In the genomic region with DNA sequence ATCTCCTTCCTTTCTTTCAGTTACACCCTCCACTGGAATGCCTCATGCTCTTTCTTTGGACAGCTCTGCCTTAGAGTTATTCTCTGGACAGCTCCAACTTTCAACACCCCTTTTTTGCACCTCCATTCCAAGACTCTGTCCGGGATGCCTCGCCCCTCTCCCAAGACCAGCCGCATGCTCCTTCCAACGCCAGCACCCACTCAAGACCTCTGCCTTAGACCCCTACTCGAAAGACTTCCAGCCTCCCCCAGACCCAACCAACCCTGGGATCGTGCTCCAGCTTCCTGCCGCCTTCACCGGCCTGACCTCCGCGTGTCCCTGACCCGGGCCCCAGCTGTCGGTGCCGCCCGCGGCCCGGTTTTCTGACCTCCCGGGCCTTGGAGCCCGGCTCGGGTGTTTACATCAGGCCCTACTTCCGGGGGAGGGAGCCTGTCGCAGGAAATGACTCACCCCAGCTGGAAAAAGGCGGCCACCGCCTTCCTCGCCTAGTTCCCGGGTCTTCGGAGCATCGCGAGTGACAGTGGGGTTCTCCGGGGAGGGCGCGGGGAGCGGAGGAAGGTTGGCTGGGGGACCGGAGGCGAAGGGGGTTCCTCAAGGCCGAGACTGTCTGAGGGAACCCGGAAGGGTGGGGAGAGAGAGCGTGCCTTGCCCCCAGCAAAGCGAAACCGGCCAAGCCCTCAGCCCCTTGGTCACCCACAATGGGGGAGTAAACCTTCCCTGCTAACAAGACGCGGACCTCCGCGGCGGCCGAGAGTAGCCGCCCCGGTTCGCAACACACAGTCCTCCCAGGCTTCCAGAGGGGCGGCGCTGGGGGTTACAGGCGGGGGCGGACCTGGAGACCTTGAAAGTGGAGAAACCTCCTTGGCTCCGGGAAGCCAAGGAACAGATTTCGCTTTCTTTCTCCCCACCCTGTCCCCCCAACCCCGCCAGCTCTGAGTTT, we compare ENCODE assay signal across 8 cellular contexts. TPM values are rescaled to one million over a fixed set of nuclear protein-coding genes. Genes with fewer than 3 reads are reported as not detected.
DNase-seq lines count a peak whose midpoint lies in the region; ATAC-seq and TF ChIP-seq lines count a peak whose summit lies in the region.

A gene (minus strand): TSS at position 399 of the 940 bp plus-strand sequence. CDS start 1,792 bp downstream, outside the sequence.

- H3K4me3 ChIP-seq in BLaER1 treated with 17β-estradiol and CSF1 and Interleukin-3, amounts not matched to agents 10 nM and 100 nM, result peak within 1 kb of the TSS; percentile 57 to 74 (median 66)
- peak within 1 kb of the TSS; percentile 68 for H3K4me3 ChIP-seq in HUES64 (ENCODE audit: low read length)
- peak within 1 kb of the TSS; percentile 63 for H3K4me3 ChIP-seq in neural cell (ENCODE audit: low read length)

- no peak for TF ChIP-seq CTCF in neural cell (IDR thresholded peaks at IDR 0.05; ENCODE audit: poor library complexity, severe bottlenecking)

- peaks cover 0 to 8% (median 5%) of the 10 kb centered on the region in 10 experiments; a peak in 8 of 20 replicates for H3K4me1 ChIP-seq in BLaER1 treated with 17β-estradiol and CSF1 and Interleukin-3, amounts not matched to agents 10 nM and 100 nM
- H3K4me1 ChIP-seq in HUES64 (ENCODE audit: insufficient read depth, low read length), result no peaks in the 10 kb centered on the region

- WGBS in HUES64, result under 1% methylated on average over 51 of the region's 55 CpGs

- H3K27ac ChIP-seq in BLaER1 treated with 17β-estradiol and CSF1 and Interleukin-3, amounts not matched to agents 10 nM and 100 nM, result peak within 1 kb of the TSS; percentile 82 to 91 (median 87)
- H3K27ac ChIP-seq in HUES64 (ENCODE audit: low read depth, low read length) (peak within 1 kb of the TSS; percentile 79), neural cell (ENCODE audit: low read length) (peak within 1 kb of the TSS; percentile 49)

- no peak for TF ChIP-seq EP300 in neural cell (conservative IDR thresholded peaks at IDR 0.05; ENCODE audit: poor library complexity, severe bottlenecking)

- peaks cover 20% of the 10 kb centered on the region for H3K4me1 Mint-ChIP-seq in stimulated activated naive CD8-positive, alpha-beta T cell treated with anti-CD3 and anti-CD28 coated beads, Interleukin-15, amount 100 ng/mL, for 72 hours

- H3K4me2 ChIP-seq in BLaER1 treated with 17β-estradiol and CSF1 and Interleukin-3, amounts not matched to agents 10 nM and 100 nM, result peak within 1 kb of the TSS; percentile 67 to 86 (median 78)
- H3K4me2 ChIP-seq in neural cell (ENCODE audit: low read length), result no peak within 1 kb of the TSS

- H3K9me3 Mint-ChIP-seq in stimulated activated naive CD8-positive, alpha-beta T cell treated with anti-CD3 and anti-CD28 coated beads, Interleukin-15, amount 100 ng/mL, for 72 hours, result no peaks in the 10 kb centered on the region

- H3K27me3 Mint-ChIP-seq in stimulated activated naive CD8-positive, alpha-beta T cell treated with anti-CD3 and anti-CD28 coated beads, Interleukin-15, amount 100 ng/mL, for 72 hours, result no peaks in the 10 kb centered on the region

- H3K9ac ChIP-seq in BLaER1 treated with 17β-estradiol and CSF1 and Interleukin-3, amounts not matched to agents 10 nM and 100 nM, result peak within 1 kb of the TSS; percentile 78 to 89 (median 83)
- H3K9ac ChIP-seq in HUES64 (ENCODE audit: low read depth, low read length) (peak within 1 kb of the TSS; percentile 79), neural cell (ENCODE audit: low read length) (peak within 1 kb of the TSS; percentile 66)

- peak; percentile 61 for TF ChIP-seq POLR2A in Raji (IDR thresholded peaks at IDR 0.05; ENCODE audit: insufficient read depth, low read depth, low read length)

- DNase-seq in activated gamma-delta T cell (lab: John Stamatoyannopoulos, UW) (peak; percentile 50), fibroblast of the conjunctiva (ENCODE audit: low read depth) (peak; percentile 32)
- peak; percentile 59 to 78 for DNase-seq in stimulated activated naive CD8-positive, alpha-beta T cell treated with anti-CD3 and anti-CD28 coated beads, Interleukin-15, amount 100 ng/mL, for 72 hours

- H2AFZ ChIP-seq in neural cell (ENCODE audit: low read depth, low read length), result peak within 1 kb of the TSS; percentile 27

- TF ChIP-seq RAD21 in neural cell (conservative IDR thresholded peaks at IDR 0.05), result no peak

- peak within 1 kb of the TSS; percentile 97 to 98 for H3K27ac Mint-ChIP-seq in stimulated activated naive CD8-positive, alpha-beta T cell treated with anti-CD3 and anti-CD28 coated beads, Interleukin-15, amount 100 ng/mL, for 72 hours

- H3K9me2 ChIP-seq in neural cell (ENCODE audit: insufficient read depth, low read length), result no peaks in the 10 kb centered on the region

- H3K4me3 Mint-ChIP-seq in stimulated activated naive CD8-positive, alpha-beta T cell treated with anti-CD3 and anti-CD28 coated beads, Interleukin-15, amount 100 ng/mL, for 72 hours, result peak within 1 kb of the TSS; percentile 96 to 97

- ATAC-seq in GM19395 (IDR thresholded peaks at IDR 0.05; ENCODE audit: unreplicated experiment), result peak; percentile 78
- ATAC-seq in stimulated activated naive CD8-positive, alpha-beta T cell treated with anti-CD3 and anti-CD28 coated beads, Interleukin-15, amount 100 ng/mL, for 72 hours, result peak; percentile 88

- peaks cover 0 to 19% (median 5%) of the 10 kb centered on the region in 11 experiments; a peak in 5 of 22 replicates for H3K36me3 ChIP-seq in BLaER1 treated with 17β-estradiol and CSF1 and Interleukin-3, amounts not matched to agents 10 nM and 100 nM
- H3K36me3 ChIP-seq in HUES64 (ENCODE audit: insufficient read depth, low read length), result peaks cover 6% of the 10 kb centered on the region; the same call in 1 of the 2 replicates
- no peaks in the 10 kb centered on the region for H3K36me3 ChIP-seq in neural cell (ENCODE audit: insufficient read depth, low read length)

- H4K20me1 ChIP-seq in BLaER1 treated with 17β-estradiol and CSF1 and Interleukin-3, amounts not matched to agents 10 nM and 100 nM, result no peaks in the 10 kb centered on the region; a peak in 2 of 22 replicates
- H4K20me1 ChIP-seq in neural cell (ENCODE audit: insufficient read depth), result no peaks in the 10 kb centered on the region

- no peaks in the 10 kb centered on the region for H3K79me2 ChIP-seq in neural cell (replicated peaks; ENCODE audit: insufficient read depth, low read length)

- H3F3A ChIP-seq in neural cell (ENCODE audit: insufficient read depth, low read length, poor library complexity, severe bottlenecking), result no peaks in the 10 kb centered on the region

- no peaks in the 10 kb centered on the region; a peak in 1 of 22 replicates for H3K9me3 ChIP-seq in BLaER1 treated with 17β-estradiol and CSF1 and Interleukin-3, amounts not matched to agents 10 nM and 100 nM (replicated peaks in 1 of 11)
- H3K9me3 ChIP-seq in HUES64 (ENCODE audit: insufficient read depth, low read depth, low read length), result no peaks in the 10 kb centered on the region
- H3K9me3 ChIP-seq in neural cell (ENCODE audit: low read length), result no peaks in the 10 kb centered on the region

- peaks cover 0 to 34% (median 23%) of the 10 kb centered on the region in 11 experiments; a peak in 16 of 22 replicates for H3K27me3 ChIP-seq in BLaER1 treated with 17β-estradiol and CSF1 and Interleukin-3, amounts not matched to agents 10 nM and 100 nM
- H3K27me3 ChIP-seq in HUES64 (ENCODE audit: insufficient read depth, low read length), result no peaks in the 10 kb centered on the region
- no peaks in the 10 kb centered on the region for H3K27me3 ChIP-seq in neural cell (ENCODE audit: insufficient read depth, low read depth, low read length)

TF ChIP-seq in neural cell, 6 proteins besides CTCF, POLR2A, EP300 and RAD21:
- TF ChIP-seq MXI1 (conservative IDR thresholded peaks at IDR 0.05; ENCODE audit: poor library complexity, severe bottlenecking) (peak; percentile 18), SMC3 (conservative IDR thresholded peaks at IDR 0.05; ENCODE audit: poor library complexity) (no peak), POLR2AphosphoS5 (IDR thresholded peaks at IDR 0.05) (peak; percentile 58)

RNA-seq across cellular contexts. Expression of the gene that starts here (rescaled TPM):
- polyA plus RNA-seq in HUES64 (2013, experiment 1 of 2), result 21.2 TPM
- polyA plus RNA-seq in HUES64 (2013, experiment 2 of 2), result 15.6 TPM
- 26.5 and 29.5 TPM in 2 replicates for polyA plus RNA-seq in neural cell
- polyA minus RNA-seq in neural cell, result 17.4 and 19.5 TPM in 2 replicates

Comparison
In these comparisons a context has a peak if more than half of its experiments do, and no peak if none do; other contexts are left out.
1. Peak in every context shown above with its lines: DNase-seq, ATAC-seq, H3K4me3 ChIP-seq and H3K27ac ChIP-seq.